12 cellular contexts compared by ENCODE assay signal in the genomic region with DNA sequence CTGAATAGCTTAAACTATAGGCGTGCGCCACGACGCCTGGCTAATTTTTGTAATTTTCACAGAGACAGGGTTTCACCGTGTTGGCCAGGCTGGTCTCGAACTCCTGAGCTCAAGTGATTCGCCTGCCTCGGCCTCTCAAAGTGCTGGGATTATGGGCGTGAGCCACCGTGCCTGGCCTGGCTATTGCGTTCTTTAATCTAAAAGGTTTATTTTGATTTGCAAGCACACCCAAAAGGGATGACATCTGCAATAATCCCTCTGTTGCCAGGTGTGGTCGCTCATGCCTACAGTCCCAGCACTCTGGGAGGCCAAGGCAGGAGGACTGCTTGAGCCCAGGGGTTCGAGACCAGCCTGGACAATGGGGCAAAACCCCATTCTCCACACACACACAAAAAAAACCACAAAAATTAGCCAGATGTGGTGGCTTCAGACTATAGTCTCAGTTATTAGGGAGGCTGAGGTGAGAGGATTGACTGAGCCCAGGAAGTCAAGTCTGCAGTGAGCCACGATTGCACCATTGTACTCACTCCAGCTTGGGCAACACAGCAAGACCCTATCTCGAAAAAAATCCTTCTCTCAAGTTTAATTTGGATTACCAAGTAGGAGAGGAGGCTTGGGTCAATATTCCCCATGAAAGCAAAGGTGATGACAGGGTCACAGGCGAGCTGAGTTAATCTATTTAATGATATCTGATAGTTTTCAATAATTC.
DNase-seq lines count a peak whose midpoint lies in the region; ATAC-seq, FAIRE-seq and TF ChIP-seq lines count a peak whose summit lies in the region.
"Had no signal": no experiment of that assay in that cellular context is flagged by ENCODE, and none has a peak within 500 bp of the region (broad histone marks: within the 10 kb centered on the region; RNA-seq: fewer than 3 reads in every experiment).

No MANE protein-coding gene starts in this region.

- H3K4me2 ChIP-seq in astrocyte (ENCODE audit: low read length) (peak overlapping the region; percentile 81), keratinocyte (ENCODE audit: control insufficient read depth, extremely low read depth, insufficient read depth, low read depth, low read length) (peak overlapping the region; percentile 79), skeletal muscle satellite cell (ENCODE audit: low read length) (peak overlapping the region; percentile 70)

- H3K27ac ChIP-seq in astrocyte (ENCODE audit: low read depth, low read length), result peak overlapping the region; percentile 76
- peak overlapping the region; percentile 66 for H3K27ac ChIP-seq in keratinocyte (ENCODE audit: control insufficient read depth, insufficient read depth, low read length)

- no peaks in the 10 kb centered on the region for H3K79me2 ChIP-seq in astrocyte (ENCODE audit: insufficient read depth, low read length)
- peaks cover 2% of the 10 kb centered on the region for H3K79me2 ChIP-seq in keratinocyte (ENCODE audit: control insufficient read depth, insufficient read depth, low read length)

- no peak for FAIRE-seq in astrocyte (lab: Jason Lieb, UNC)
- FAIRE-seq in keratinocyte (lab: Jason Lieb, UNC), result no peak

- H3K4me1 ChIP-seq in astrocyte (ENCODE audit: insufficient read depth, low read length), result peaks cover 20% of the 10 kb centered on the region
- peaks cover 25% of the 10 kb centered on the region for H3K4me1 ChIP-seq in keratinocyte (ENCODE audit: control insufficient read depth, extremely low read depth, insufficient read depth, low read length)
- peaks cover 33% of the 10 kb centered on the region for H3K4me1 ChIP-seq in skeletal muscle satellite cell (ENCODE audit: control insufficient read depth, insufficient read depth, low read length)

- no peaks in the 10 kb centered on the region for H3K9me1 ChIP-seq in keratinocyte (ENCODE audit: control insufficient read depth, extremely low read depth, insufficient read depth, low read length)

- H3K36me3 ChIP-seq in astrocyte (ENCODE audit: insufficient read depth, low read length) (peaks cover 3% of the 10 kb centered on the region), keratinocyte (ENCODE audit: control insufficient read depth in 2 of 2, extremely low read depth in 1 of 2, insufficient read depth in 2 of 2, low read length in 2 of 2) (peaks cover 5 to 6% of the 10 kb centered on the region in 2 experiments), skeletal muscle satellite cell (ENCODE audit: insufficient read depth, low read length) (peaks cover 6% of the 10 kb centered on the region)

- no peaks in the 10 kb centered on the region for H3K27me3 Mint-ChIP-seq in Calu3 (ENCODE audit: unreplicated experiment)
- H3K27me3 Mint-ChIP-seq in astrocyte (ENCODE audit: low read depth, unreplicated experiment), result no peaks in the 10 kb centered on the region
- no peaks in the 10 kb centered on the region for H3K27me3 Mint-ChIP-seq in activated T-helper 17 cell treated with anti-CD3 and anti-CD28 coated beads, Interleukin-2, amount 50 U/mL, for 72 hours
- H3K27me3 Mint-ChIP-seq: activated T-cell treated with anti-CD3 and anti-CD28 coated beads, Interleukin-2, amount 50 U/mL, for 24 hours; CD4-positive, CD25-positive, alpha-beta regulatory T cell; naive B cell had no signal

- no peaks in the 10 kb centered on the region for H3K9me3 ChIP-seq in astrocyte (ENCODE audit: insufficient read depth, low read depth, low read length)
- no peaks in the 10 kb centered on the region for H3K9me3 ChIP-seq in keratinocyte (ENCODE audit: control insufficient read depth, low read depth, low read length)
- H3K9me3 ChIP-seq in skeletal muscle satellite cell (replicated peaks; ENCODE audit: low read length), result no peaks in the 10 kb centered on the region
- H3K9me3 ChIP-seq: ascending aorta had no signal

- H3K27me3 ChIP-seq in astrocyte (ENCODE audit: insufficient read depth, low read length) (no peaks in the 10 kb centered on the region), keratinocyte (ENCODE audit: control insufficient read depth, extremely low read depth, insufficient read depth, low read length) (no peaks in the 10 kb centered on the region), skeletal muscle satellite cell (ENCODE audit: control insufficient read depth, insufficient read depth, low read length) (no peaks in the 10 kb centered on the region)
- H3K27me3 ChIP-seq: ascending aorta had no signal

- H3K4me3 Mint-ChIP-seq in Calu3 (ENCODE audit: low read depth, unreplicated experiment) (no peak overlapping the region), astrocyte (ENCODE audit: unreplicated experiment) (no peak overlapping the region)
- H3K4me3 Mint-ChIP-seq in activated T-helper 17 cell treated with anti-CD3 and anti-CD28 coated beads, Interleukin-2, amount 50 U/mL, for 72 hours, result no peak overlapping the region
- H3K4me3 Mint-ChIP-seq: activated T-cell treated with anti-CD3 and anti-CD28 coated beads, Interleukin-2, amount 50 U/mL, for 24 hours; CD4-positive, CD25-positive, alpha-beta regulatory T cell; naive B cell had no signal

- H3K9me3 Mint-ChIP-seq in Calu3 (ENCODE audit: low read depth, unreplicated experiment) (no peaks in the 10 kb centered on the region), astrocyte (ENCODE audit: unreplicated experiment) (no peaks in the 10 kb centered on the region)
- H3K9me3 Mint-ChIP-seq in activated T-helper 17 cell treated with anti-CD3 and anti-CD28 coated beads, Interleukin-2, amount 50 U/mL, for 72 hours, result no peaks in the 10 kb centered on the region
- H3K9me3 Mint-ChIP-seq: activated T-cell treated with anti-CD3 and anti-CD28 coated beads, Interleukin-2, amount 50 U/mL, for 24 hours; naive B cell had no signal

- no peak for ATAC-seq in activated T-helper 17 cell treated with anti-CD3 and anti-CD28 coated beads, Interleukin-2, amount 50 U/mL, for 72 hours (replicated peaks)

- no peak overlapping the region for H3K4me3 ChIP-seq in astrocyte (ENCODE audit: insufficient read depth, low read depth, low read length)
- peak overlapping the region in 1 of 3 experiments; percentile 37 for H3K4me3 ChIP-seq in keratinocyte (ENCODE audit: control insufficient read depth in 2 of 3, extremely low read depth in 1 of 3, insufficient read depth in 2 of 3, low read depth in 1 of 3, low read length in 3 of 3)
- no peak overlapping the region for H3K4me3 ChIP-seq in skeletal muscle satellite cell (ENCODE audit: low read length)

- H3K36me3 Mint-ChIP-seq in Calu3 (ENCODE audit: insufficient read depth, unreplicated experiment) (peaks cover 10% of the 10 kb centered on the region), astrocyte (ENCODE audit: low read depth, unreplicated experiment) (peaks cover 6% of the 10 kb centered on the region)
- H3K36me3 Mint-ChIP-seq in activated T-helper 17 cell treated with anti-CD3 and anti-CD28 coated beads, Interleukin-2, amount 50 U/mL, for 72 hours (ENCODE audit: low read depth), result peaks cover 37% of the 10 kb centered on the region

- CTCF ChIA-PET in Calu3 (lab: Charles Lee), result interaction anchor here (0.7 to 1.5 kb wide), 7 partner anchors 8 to 566 kb away, joined by 3 to 6 read pairs (median 3); partner anchors contain the start of gene ERCC4

- dilution Hi-C loops in keratinocyte (cut with MboI; ENCODE audit: extremely low pct_ligation_motif_present, low sequenced_read_pairs), result no loop called here

- no TSS peak for BruUV-seq in Calu3 (replicated peaks; lab: Mats Ljungman, UMichigan)

- H4K20me1 ChIP-seq in astrocyte (ENCODE audit: insufficient read depth, low read length) (no peaks in the 10 kb centered on the region), keratinocyte (ENCODE audit: control insufficient read depth, extremely low read depth, insufficient read depth, low read length) (no peaks in the 10 kb centered on the region)

- H3K4me1 Mint-ChIP-seq in Calu3 (ENCODE audit: low read depth, unreplicated experiment) (peaks cover 43% of the 10 kb centered on the region), astrocyte (ENCODE audit: low read depth, unreplicated experiment) (peaks cover 39% of the 10 kb centered on the region)
- peaks cover 8% of the 10 kb centered on the region for H3K4me1 Mint-ChIP-seq in activated T-helper 17 cell treated with anti-CD3 and anti-CD28 coated beads, Interleukin-2, amount 50 U/mL, for 72 hours

- H3K9ac ChIP-seq in astrocyte (ENCODE audit: low read length) (peak overlapping the region; percentile 73), keratinocyte (ENCODE audit: control insufficient read depth, extremely low read depth, insufficient read depth, low read length) (no peak overlapping the region), skeletal muscle satellite cell (ENCODE audit: low read depth, low read length) (peak overlapping the region; percentile 58)

- H3K27ac Mint-ChIP-seq in Calu3 (ENCODE audit: unreplicated experiment) (peak overlapping the region; percentile 40), astrocyte (ENCODE audit: unreplicated experiment) (peak overlapping the region; percentile 91)
- no peak overlapping the region for H3K27ac Mint-ChIP-seq in activated T-helper 17 cell treated with anti-CD3 and anti-CD28 coated beads, Interleukin-2, amount 50 U/mL, for 72 hours
- H3K27ac Mint-ChIP-seq: activated T-cell treated with anti-CD3 and anti-CD28 coated beads, Interleukin-2, amount 50 U/mL, for 24 hours had no signal

- intact Hi-C loops in Calu3 (cut with micrococcal nuclease; ENCODE audit: unreplicated experiment), result loop anchor here (5.0 kb wide), 4 partner anchors 39 to 184 kb away; no protein-coding TSS in a partner anchor

- peak overlapping the region; percentile 50 for H2AFZ ChIP-seq in astrocyte (ENCODE audit: low read depth, low read length)
- peak overlapping the region; percentile 49 for H2AFZ ChIP-seq in keratinocyte (ENCODE audit: control insufficient read depth, low read length)

- TF ChIP-seq CTCF in Calu3 (IDR thresholded peaks at IDR 0.05; ENCODE audit: unreplicated experiment) (no peak), astrocyte (IDR thresholded peaks at IDR 0.05; ENCODE audit: insufficient read depth, low read depth, low read length) (no peak), keratinocyte (optimal IDR thresholded peaks at IDR 0.05 in 1 of 3, IDR thresholded peaks at IDR 0.05 in 1 of 3, conservative IDR thresholded peaks at IDR 0.05 in 1 of 3; ENCODE audit: extremely low read depth in 1 of 3, insufficient read depth in 2 of 3, low read length in 3 of 3) (no peak)

- no peak for DNase-seq in Calu3
- DNase-seq in astrocyte (ENCODE audit: low read depth), result no peak
- no peak for DNase-seq in keratinocyte (ENCODE audit: low read depth, low spot score)
- no peak for DNase-seq in iPS-NIHi7 (ENCODE audit: extremely low spot score)
- no peak for DNase-seq in LoVo (ENCODE audit: low spot score)
- no peak for DNase-seq in activated naive CD4-positive, alpha-beta T cell treated with Interleukin-2 at 50 U/mL for 16 hours
- DNase-seq: activated T-cell treated with anti-CD3 and anti-CD28 coated beads, Interleukin-2, amount 50 U/mL, for 24 hours; CD4-positive, CD25-positive, alpha-beta regulatory T cell; naive B cell had no signal
